ENCODE assay signal across 20 cellular contexts in genomic region chr6:15553031-15553430, GRCh38.
"Had no signal": no experiment of that assay in that cellular context is flagged by ENCODE, and none has a peak within 500 bp of the region (broad histone marks: within the 10 kb centered on the region; RNA-seq: fewer than 3 reads in every experiment).

No MANE protein-coding gene starts in this region.

- H3K27ac Mint-ChIP-seq: activated CD4-positive, alpha-beta memory T cell treated with anti-CD3 and anti-CD28 coated beads for 36 hours; activated CD4-positive, alpha-beta T cell treated with anti-CD3 and anti-CD28 coated beads for 36 hours; activated CD8-positive, alpha-beta memory T cell treated with anti-CD3 and anti-CD28 coated beads, Interleukin-2, amount 10 ng/mL, durations not matched to agents 7 days and 5 days; brain; stimulated activated effector memory CD8-positive, alpha-beta T cell treated with anti-CD3 and anti-CD28 coated beads, Interleukin-12 subunit alpha, Interleukin-12 subunit beta, amount 100 ng/mL, for 72 hours had no signal

- H3K27ac ChIP-seq: foreskin keratinocyte, parathyroid adenoma had no signal

- H3K9me3 ChIP-seq: thyroid gland had no signal

- H3K4me1 ChIP-seq: foreskin keratinocyte had no signal

- ATAC-seq: activated CD4-positive, alpha-beta T cell treated with anti-CD3 and anti-CD28 coated beads for 36 hours; activated CD8-positive, alpha-beta memory T cell treated with anti-CD3 and anti-CD28 coated beads, Interleukin-2, amount 10 ng/mL, durations not matched to agents 7 days and 5 days; foreskin keratinocyte; left cardiac atrium; naive thymus-derived CD4-positive, alpha-beta T cell; stimulated activated effector memory CD8-positive, alpha-beta T cell treated with anti-CD3 and anti-CD28 coated beads, Interleukin-12 subunit alpha, Interleukin-12 subunit beta, amount 100 ng/mL, for 72 hours had no signal

- H3K9me3 Mint-ChIP-seq: activated CD4-positive, alpha-beta memory T cell treated with anti-CD3 and anti-CD28 coated beads for 36 hours; brain; central memory CD8-positive, alpha-beta T cell; immature natural killer cell; naive thymus-derived CD4-positive, alpha-beta T cell; stimulated activated effector memory CD8-positive, alpha-beta T cell treated with anti-CD3 and anti-CD28 coated beads, Interleukin-12 subunit alpha, Interleukin-12 subunit beta, amount 100 ng/mL, for 72 hours had no signal

- H3K27me3 ChIP-seq: foreskin keratinocyte, thyroid gland had no signal

- H3K36me3 ChIP-seq: thyroid gland had no signal

- DNase-seq: activated CD4-positive, alpha-beta memory T cell treated with anti-CD3 and anti-CD28 coated beads for 36 hours; activated CD4-positive, alpha-beta T cell treated with anti-CD3 and anti-CD28 coated beads for 36 hours; activated CD8-positive, alpha-beta memory T cell treated with anti-CD3 and anti-CD28 coated beads, Interleukin-2, amount 10 ng/mL, durations not matched to agents 7 days and 5 days; activated naive CD4-positive, alpha-beta T cell treated with anti-CD3 and anti-CD28 coated beads, Interleukin-2, amount 50 U/mL, for 16 hours; activated T-cell treated with anti-CD3 and anti-CD28 coated beads, Interleukin-2, amount 50 U/mL, for 1 hour; amygdala; effector CD8-positive, alpha-beta T cell; foreskin keratinocyte; immature natural killer cell; left cardiac atrium; naive thymus-derived CD4-positive, alpha-beta T cell; stimulated activated CD4-positive, alpha-beta T cell treated with anti-CD3 and anti-CD28 coated beads, Interleukin-1b, Interleukin-23, amount 100 ng/mL, for 48 hours; T-helper 1 cell; T1000; thyroid gland had no signal

- H3K36me3 Mint-ChIP-seq: activated CD4-positive, alpha-beta memory T cell treated with anti-CD3 and anti-CD28 coated beads for 36 hours; brain; stimulated activated effector memory CD8-positive, alpha-beta T cell treated with anti-CD3 and anti-CD28 coated beads, Interleukin-12 subunit alpha, Interleukin-12 subunit beta, amount 100 ng/mL, for 72 hours had no signal

- H3K4me1 Mint-ChIP-seq: activated CD8-positive, alpha-beta memory T cell treated with anti-CD3 and anti-CD28 coated beads, Interleukin-2, amount 10 ng/mL, durations not matched to agents 7 days and 5 days had no signal

- H3K4me3 Mint-ChIP-seq: activated CD4-positive, alpha-beta memory T cell treated with anti-CD3 and anti-CD28 coated beads for 36 hours; activated CD4-positive, alpha-beta T cell treated with anti-CD3 and anti-CD28 coated beads for 36 hours; activated CD8-positive, alpha-beta memory T cell treated with anti-CD3 and anti-CD28 coated beads, Interleukin-2, amount 10 ng/mL, durations not matched to agents 7 days and 5 days; brain; central memory CD8-positive, alpha-beta T cell; immature natural killer cell; naive thymus-derived CD4-positive, alpha-beta T cell; stimulated activated effector memory CD8-positive, alpha-beta T cell treated with anti-CD3 and anti-CD28 coated beads, Interleukin-12 subunit alpha, Interleukin-12 subunit beta, amount 100 ng/mL, for 72 hours had no signal

- H3K9ac ChIP-seq: parathyroid adenoma had no signal

- H3K4me3 ChIP-seq: lung, thyroid gland had no signal

- H3K27me3 Mint-ChIP-seq: activated CD4-positive, alpha-beta memory T cell treated with anti-CD3 and anti-CD28 coated beads for 36 hours; activated CD4-positive, alpha-beta T cell treated with anti-CD3 and anti-CD28 coated beads for 36 hours; activated CD8-positive, alpha-beta memory T cell treated with anti-CD3 and anti-CD28 coated beads, Interleukin-2, amount 10 ng/mL, durations not matched to agents 7 days and 5 days; central memory CD8-positive, alpha-beta T cell; naive thymus-derived CD4-positive, alpha-beta T cell had no signal
